In the genomic region with DNA sequence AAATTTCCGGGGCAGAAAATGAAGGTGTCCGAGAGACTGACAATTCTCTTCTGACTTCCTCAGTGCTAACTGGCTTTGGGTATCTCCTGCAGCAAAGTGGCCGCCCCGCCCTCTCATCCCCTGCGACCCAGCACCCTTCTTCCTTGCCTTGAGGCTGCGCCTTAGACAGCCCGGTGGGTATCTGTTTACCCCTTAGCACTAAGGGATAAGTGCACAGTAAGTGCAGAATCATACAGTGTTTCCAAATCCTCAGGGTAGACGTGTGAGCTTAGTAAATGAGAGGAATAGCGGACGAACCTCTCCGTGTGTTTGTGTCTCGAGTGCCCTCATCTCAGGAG, we compare ENCODE assay signal across 8 cellular contexts. TPM values are rescaled to one million over a fixed set of nuclear protein-coding genes. Genes with fewer than 3 reads are reported as not detected.
DNase-seq lines count a peak whose midpoint lies in the region; FAIRE-seq and TF ChIP-seq lines count a peak whose summit lies in the region.

No MANE protein-coding gene starts in this region.

- H2BK15ac ChIP-seq in H1 (ENCODE audit: low read length): no peak overlapping the region

- H3K4ac ChIP-seq in H1 (replicated peaks; ENCODE audit: insufficient read length, low read depth, low read length): no peak overlapping the region

- no peak overlapping the region for H4K8ac ChIP-seq in H1 (ENCODE audit: extremely low read depth, insufficient read depth, low read length)

- H3K4me3 ChIP-seq in LNCaP clone FGC (ENCODE audit: low read depth, low read length) (peak overlapping the region; percentile 73), H1 (ENCODE audit: extremely low read depth in 1 of 4, insufficient read depth in 2 of 4, low read depth in 3 of 4, low read length in 4 of 4) (peak overlapping the region; percentile 88 to 98 (median 90))

- H3K79me1 ChIP-seq in H1 (ENCODE audit: low read depth, low read length): no peaks in the 10 kb centered on the region

- H3K9me3 Mint-ChIP-seq in activated naive CD4-positive, alpha-beta T cell treated with anti-CD3 and anti-CD28 coated beads for 36 hours: peaks cover 1% of the 10 kb centered on the region
- no peaks in the 10 kb centered on the region for H3K9me3 Mint-ChIP-seq in nephron

- 0 out of 2 replicates have a peak overlapping the region, but pooled peaks have one; percentile 72 for H3K27ac ChIP-seq in H1 (ENCODE audit: low read depth, low read length)

- H2BK120ac ChIP-seq in H1 (replicated peaks; ENCODE audit: low read depth, low read length): no peak overlapping the region

- H3K27me3 ChIP-seq in H1 (replicated peaks in 1 of 4; ENCODE audit: control insufficient read depth in 3 of 4, extremely low read depth in 1 of 4, insufficient read depth in 3 of 4, low read length in 3 of 4): no peaks in the 10 kb centered on the region

- H3K56ac ChIP-seq in H1 (replicated peaks; ENCODE audit: insufficient read length, low read depth, low read length): no peak overlapping the region

- no peak for TF ChIP-seq EP300 in H1 (IDR thresholded peaks at IDR 0.05; ENCODE audit: borderline replicate concordance in 1 of 2, low read depth in 2 of 2, low read length in 2 of 2)

- POLR2A ChIA-PET in H1 (lab: Charles Lee; ENCODE audit: partially characterized antibody): interaction anchor here (0.7 kb wide), 1 partner anchor 9 kb away, joined by 3 read pairs; no protein-coding TSS in a partner anchor

- peak overlapping the region; percentile 68 to 94 for H3K4me2 ChIP-seq in H1 (ENCODE audit: insufficient read depth in 1 of 2, low read depth in 2 of 2, low read length in 2 of 2)

- CTCF ChIA-PET in activated naive CD4-positive, alpha-beta T cell treated with anti-CD3 and anti-CD28 coated beads for 36 hours (lab: Charles Lee): no interaction called here
- CTCF ChIA-PET in H1 (lab: Charles Lee; ENCODE audit: partially characterized antibody): interaction anchor here (0.6 to 1.0 kb wide), 3 partner anchors 16 to 237 kb away, joined by 3 read pairs; no protein-coding TSS in a partner anchor

- no peak overlapping the region for H4K91ac ChIP-seq in H1 (replicated peaks; ENCODE audit: insufficient read length, low read length)

- no peaks in the 10 kb centered on the region for H3K27me3 Mint-ChIP-seq in activated naive CD4-positive, alpha-beta T cell treated with anti-CD3 and anti-CD28 coated beads for 36 hours (ENCODE audit: low read depth)
- H3K27me3 Mint-ChIP-seq in nephron (ENCODE audit: low read depth): no peaks in the 10 kb centered on the region

- H3K23me2 ChIP-seq in H1 (ENCODE audit: low read depth, low read length): peaks cover 10% of the 10 kb centered on the region

- H3K4me3 Mint-ChIP-seq in activated naive CD4-positive, alpha-beta T cell treated with anti-CD3 and anti-CD28 coated beads for 36 hours: peak overlapping the region; percentile 98
- peak overlapping the region; percentile 98 to 100 (median 98) for H3K4me3 Mint-ChIP-seq in nephron

- peaks cover 34% of the 10 kb centered on the region for H3K36me3 Mint-ChIP-seq in activated naive CD4-positive, alpha-beta T cell treated with anti-CD3 and anti-CD28 coated beads for 36 hours (ENCODE audit: low read depth)
- H3K36me3 Mint-ChIP-seq in nephron (ENCODE audit: low read depth): peaks cover 9% of the 10 kb centered on the region

- peak overlapping the region; percentile 88 for H3K18ac ChIP-seq in H1 (ENCODE audit: extremely low read depth, low read length)

- H3K9me3 ChIP-seq in H1 (ENCODE audit: insufficient read depth in 2 of 2, low read depth in 1 of 2, low read length in 1 of 2): no peaks in the 10 kb centered on the region; a peak in 1 of 4 replicates

- TF ChIP-seq CTCF in LNCaP clone FGC (IDR thresholded peaks at IDR 0.05; ENCODE audit: control insufficient read depth, extremely low read depth, insufficient read depth): no peak
- TF ChIP-seq CTCF in H1 (IDR thresholded peaks at IDR 0.05; ENCODE audit: control extremely low read depth in 1 of 3, insufficient read depth in 1 of 3, low read depth in 1 of 3, low read length in 3 of 3): no peak
- TF ChIP-seq CTCF in nephron (IDR thresholded peaks at IDR 0.05; ENCODE audit: unreplicated experiment in 3 of 3): no peak

- H4K5ac ChIP-seq in H1 (ENCODE audit: insufficient read length, low read depth, low read length): no peak overlapping the region

- FAIRE-seq in H1 (lab: Jason Lieb, UNC): no peak

- no peak for TF ChIP-seq RAD21 in H1 (IDR thresholded peaks at IDR 0.05 in 1 of 2, conservative IDR thresholded peaks at IDR 0.05 in 1 of 2; ENCODE audit: low read depth in 2 of 2, low read length in 2 of 2)

- WGBS in H1 (ENCODE audit: extremely low coverage in 1 of 2, insufficient coverage in 1 of 2, insufficient read length in 1 of 2, insufficient replicate concordance in 2 of 2, low coverage in 1 of 2, low lambda C conversion rate in 2 of 2, missing lambda C conversion rate in 1 of 2), 2 experiments: 16% methylated on average over 11 of the region's 12 CpGs; no CpG with 5 or more reads in 1 of the 2 experiments

- no peak overlapping the region for H3K14ac ChIP-seq in H1 (ENCODE audit: insufficient read length)

- peaks cover 22 to 53% of the 10 kb centered on the region in 2 experiments for H3K79me2 ChIP-seq in H1 (ENCODE audit: control insufficient read depth in 1 of 2, insufficient read depth in 2 of 2, low read length in 2 of 2)

- no peak overlapping the region for H3K23ac ChIP-seq in H1 (ENCODE audit: insufficient read length)

- TF ChIP-seq POLR2A in H1 (IDR thresholded peaks at IDR 0.05; ENCODE audit: control extremely low read depth in 1 of 2, low read depth in 2 of 2, low read length in 2 of 2): no peak; a peak in 1 of 3 replicates

- H2AK5ac ChIP-seq in H1 (ENCODE audit: low read depth, low read length): no peak overlapping the region

- peak overlapping the region in 3 of 4 experiments; percentile 57 to 82 (median 73); a peak in 6 of 7 replicates for H3K9ac ChIP-seq in H1 (replicated peaks in 1 of 4; ENCODE audit: extremely low read depth in 1 of 4, low read depth in 3 of 4, low read length in 3 of 4)

- intact Hi-C loops in activated naive CD4-positive, alpha-beta T cell treated with anti-CD3 and anti-CD28 coated beads for 36 hours (cut with micrococcal nuclease): loop anchor here (1.0 kb wide), 3 partner anchors 9 to 28 kb away; no protein-coding TSS in a partner anchor

- H3K36me3 ChIP-seq in H1 (ENCODE audit: control insufficient read depth in 2 of 4, insufficient read depth in 4 of 4, low read length in 3 of 4): peaks cover 0 to 3% (median 0%) of the 10 kb centered on the region in 4 experiments; a peak in 1 of 8 replicates

- H2AFZ ChIP-seq in H1 (ENCODE audit: low read length): peak overlapping the region; percentile 98

- H3K4me1 ChIP-seq in H1 (replicated peaks in 1 of 4; ENCODE audit: control insufficient read depth in 3 of 4, insufficient read depth in 4 of 4, low read length in 3 of 4): no peaks in the 10 kb centered on the region; a peak in 4 of 7 replicates

- no peak overlapping the region for H2BK20ac ChIP-seq in H1 (ENCODE audit: low read length)

- peak overlapping the region; percentile 97 for H3K27ac Mint-ChIP-seq in activated naive CD4-positive, alpha-beta T cell treated with anti-CD3 and anti-CD28 coated beads for 36 hours
- peak overlapping the region; percentile 87 to 97 (median 95) for H3K27ac Mint-ChIP-seq in nephron

- no peak for DNase-seq in activated naive CD4-positive, alpha-beta T cell treated with anti-CD3 and anti-CD28 coated beads for 36 hours
- no peak for DNase-seq in activated naive CD4-positive, alpha-beta T cell (lab: John Stamatoyannopoulos, UW)
- DNase-seq in LNCaP clone FGC (ENCODE audit: low read depth): no peak
- DNase-seq in H1 (ENCODE audit: low read depth in 1 of 2, low spot score in 2 of 2): no peak
- no peak for DNase-seq in medulla oblongata (ENCODE audit: extremely low spot score)
- no peak for DNase-seq in amniotic stem cell (lab: John Stamatoyannopoulos, UW)
- no peak for DNase-seq in NK-92 treated with Interleukin-12 subunit alpha and Interleukin-12 subunit beta, amount 100 ng/mL, for 24 hours (lab: John Stamatoyannopoulos, UW)

- peaks cover 1 to 3% of the 10 kb centered on the region in 2 experiments for H4K20me1 ChIP-seq in H1 (replicated peaks in 1 of 2; ENCODE audit: control insufficient read depth in 1 of 2, insufficient read depth in 2 of 2, low read length in 2 of 2)

- H2BK12ac ChIP-seq in H1 (ENCODE audit: low read depth, low read length): 0 out of 2 replicates have a peak overlapping the region, but pooled peaks have one; percentile 18

- peak overlapping the region; percentile 67 for H2BK5ac ChIP-seq in H1 (ENCODE audit: low read depth, low read length)

- peaks cover 40% of the 10 kb centered on the region for H3K4me1 Mint-ChIP-seq in activated naive CD4-positive, alpha-beta T cell treated with anti-CD3 and anti-CD28 coated beads for 36 hours (ENCODE audit: low read depth)
- peaks cover 42% of the 10 kb centered on the region for H3K4me1 Mint-ChIP-seq in nephron

TF ChIP-seq in H1, 55 proteins besides CTCF, POLR2A, EP300 and RAD21 (continues in another document):
- TF ChIP-seq, protein P1, sequence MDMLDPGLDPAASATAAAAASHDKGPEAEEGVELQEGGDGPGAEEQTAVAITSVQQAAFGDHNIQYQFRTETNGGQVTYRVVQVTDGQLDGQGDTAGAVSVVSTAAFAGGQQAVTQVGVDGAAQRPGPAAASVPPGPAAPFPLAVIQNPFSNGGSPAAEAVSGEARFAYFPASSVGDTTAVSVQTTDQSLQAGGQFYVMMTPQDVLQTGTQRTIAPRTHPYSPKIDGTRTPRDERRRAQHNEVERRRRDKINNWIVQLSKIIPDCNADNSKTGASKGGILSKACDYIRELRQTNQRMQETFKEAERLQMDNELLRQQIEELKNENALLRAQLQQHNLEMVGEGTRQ (IDR thresholded peaks at IDR 0.05; ENCODE audit: low read length): no peak
- TF ChIP-seq, protein P2, sequence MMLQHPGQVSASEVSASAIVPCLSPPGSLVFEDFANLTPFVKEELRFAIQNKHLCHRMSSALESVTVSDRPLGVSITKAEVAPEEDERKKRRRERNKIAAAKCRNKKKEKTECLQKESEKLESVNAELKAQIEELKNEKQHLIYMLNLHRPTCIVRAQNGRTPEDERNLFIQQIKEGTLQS (IDR thresholded peaks at IDR 0.05; ENCODE audit: insufficient read depth, low read depth, low read length): no peak
- no peak for TF ChIP-seq ASH2L (IDR thresholded peaks at IDR 0.05; ENCODE audit: low read length)
- TF ChIP-seq JUND (IDR thresholded peaks at IDR 0.05; ENCODE audit: low read length): no peak
- no peak for TF ChIP-seq CREB1 (IDR thresholded peaks at IDR 0.05)
- no peak for TF ChIP-seq CHD2 (IDR thresholded peaks at IDR 0.05; ENCODE audit: low read length)

RNA-seq across cellular contexts. Expression of a gene that starts 0.4 kb away (rescaled TPM):
- 10 to 100 TPM; 49.8 to 49.9 TPM for total RNA-seq in activated naive CD4-positive, alpha-beta T cell treated with anti-CD3 and anti-CD28 coated beads for 36 hours
- 96.6 and 97.1 TPM in 2 replicates for total RNA-seq in H1 (2021; fragmentation: NEBNext Ultra II Directional; extraction: Animal tissue kit (Norgen Biotek cat#: 25700))
- polyA plus RNA-seq in H1 (2011; rRNA removed): 28.9 and 29.1 TPM in 2 replicates
- polyA plus RNA-seq in H1 (2011; cell fraction: cytosol; rRNA removed): 44.9 TPM
- polyA plus RNA-seq in H1 (2011; cell fraction: nucleus; rRNA removed): 17.8 TPM
- polyA plus RNA-seq in H1 (2012, experiment 1 of 2): 68.5 to 85.1 TPM (median 74.1 TPM) in 4 replicates
- 5.5 TPM for polyA plus RNA-seq in H1 (2012, experiment 2 of 2)
- polyA plus RNA-seq in H1 (2013, experiment 1 of 2): 59.7 TPM
- 65.0 TPM for polyA plus RNA-seq in H1 (2013, experiment 2 of 2)
- 48.5 and 49.2 TPM in 2 replicates for polyA minus RNA-seq in H1 (2011; rRNA and poly(A)+ RNA removed)
- polyA minus RNA-seq in H1 (2011; cell fraction: cytosol; rRNA and poly(A)+ RNA removed): 36.3 TPM
- polyA minus RNA-seq in H1 (2011; cell fraction: nucleus; rRNA and poly(A)+ RNA removed): 90.5 TPM
